In the genomic region with DNA sequence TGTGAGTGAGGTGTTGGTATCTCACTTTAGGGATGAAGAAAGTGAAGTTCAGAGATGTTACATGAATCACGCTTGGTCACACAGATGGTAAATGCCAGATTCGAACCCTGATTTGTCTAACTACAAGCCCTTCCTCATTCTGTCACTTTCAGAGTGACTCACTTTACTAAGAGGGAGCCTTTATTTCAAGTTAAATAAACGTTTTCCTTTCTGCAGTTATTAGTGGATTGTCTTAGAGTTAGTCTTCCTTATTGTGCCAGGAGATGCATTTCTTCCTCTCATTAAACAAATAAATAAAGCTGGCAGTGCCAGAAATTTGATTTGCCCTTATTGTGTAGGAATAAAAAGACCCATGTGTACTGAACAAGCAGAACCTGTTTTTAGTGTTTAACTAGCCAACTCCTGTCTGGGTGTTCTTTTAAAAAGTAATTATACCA, we compare ENCODE assay signal across 9 cellular contexts.
DNase-seq lines count a peak whose midpoint lies in the region; ATAC-seq, FAIRE-seq and TF ChIP-seq lines count a peak whose summit lies in the region.
"Had no signal": no experiment of that assay in that cellular context is flagged by ENCODE, and none has a peak within 500 bp of the region (broad histone marks: within the 10 kb centered on the region; RNA-seq: fewer than 3 reads in every experiment).

No MANE protein-coding gene starts in this region.

- H3K4me1 Mint-ChIP-seq in activated CD8-positive, alpha-beta T cell treated with anti-CD3 and anti-CD28 coated beads for 36 hours (ENCODE audit: low read depth): peaks cover 76% of the 10 kb centered on the region
- H3K4me1 Mint-ChIP-seq in activated CD8-positive, alpha-beta T cell treated with anti-CD3 and anti-CD28 coated beads, Interleukin-2, amount 10 ng/mL, durations not matched to agents 7 days and 5 days (ENCODE audit: low read depth): peaks cover 72% of the 10 kb centered on the region
- H3K4me1 Mint-ChIP-seq in central memory CD8-positive, alpha-beta T cell: peaks cover 61% of the 10 kb centered on the region
- peaks cover 80% of the 10 kb centered on the region for H3K4me1 Mint-ChIP-seq in stimulated activated naive CD8-positive, alpha-beta T cell treated with anti-CD3 and anti-CD28 coated beads, Interleukin-15, Interleukin-2, amounts not matched to agents 100 ng/mL and 50 ng/mL, for 24 hours (ENCODE audit: low read depth)

- H3K36me3 Mint-ChIP-seq in activated CD8-positive, alpha-beta T cell treated with anti-CD3 and anti-CD28 coated beads for 36 hours (ENCODE audit: low read depth): peaks cover 7% of the 10 kb centered on the region
- H3K36me3 Mint-ChIP-seq in activated CD8-positive, alpha-beta T cell treated with anti-CD3 and anti-CD28 coated beads, Interleukin-2, amount 10 ng/mL, durations not matched to agents 7 days and 5 days (ENCODE audit: low read depth): peaks cover 24% of the 10 kb centered on the region
- H3K36me3 Mint-ChIP-seq in central memory CD8-positive, alpha-beta T cell (ENCODE audit: insufficient read depth): peaks cover 7% of the 10 kb centered on the region
- H3K36me3 Mint-ChIP-seq in stimulated activated naive CD8-positive, alpha-beta T cell treated with anti-CD3 and anti-CD28 coated beads, Interleukin-15, Interleukin-2, amounts not matched to agents 100 ng/mL and 50 ng/mL, for 24 hours (ENCODE audit: low read depth): peaks cover 28% of the 10 kb centered on the region

- CTCF ChIA-PET in activated CD8-positive, alpha-beta T cell treated with anti-CD3 and anti-CD28 coated beads for 36 hours (lab: Charles Lee): interaction anchor here (0.7 to 3.4 kb wide), 13 partner anchors 9 to 75 kb away, joined by 3 to 24 read pairs (median 5); no protein-coding TSS in a partner anchor
- CTCF ChIA-PET in activated CD8-positive, alpha-beta T cell treated with anti-CD3 and anti-CD28 coated beads, Interleukin-2, amount 10 ng/mL, durations not matched to agents 7 days and 5 days (lab: Charles Lee): interaction anchor here (0.8 to 7.0 kb wide), 16 partner anchors 12 to 247 kb away, joined by 3 to 79 read pairs (median 6); no protein-coding TSS in a partner anchor

- H3K27me3 Mint-ChIP-seq in activated CD8-positive, alpha-beta T cell treated with anti-CD3 and anti-CD28 coated beads for 36 hours: no peaks in the 10 kb centered on the region
- no peaks in the 10 kb centered on the region for H3K27me3 Mint-ChIP-seq in activated CD8-positive, alpha-beta T cell treated with anti-CD3 and anti-CD28 coated beads, Interleukin-2, amount 10 ng/mL, durations not matched to agents 7 days and 5 days (ENCODE audit: low read depth)
- H3K27me3 Mint-ChIP-seq in central memory CD8-positive, alpha-beta T cell: no peaks in the 10 kb centered on the region
- H3K27me3 Mint-ChIP-seq in stimulated activated naive CD8-positive, alpha-beta T cell treated with anti-CD3 and anti-CD28 coated beads, Interleukin-15, Interleukin-2, amounts not matched to agents 100 ng/mL and 50 ng/mL, for 24 hours: no peaks in the 10 kb centered on the region
- H3K27me3 Mint-ChIP-seq: CD4-positive, CD25-positive, alpha-beta regulatory T cell had no signal

- peak; percentile 55 for DNase-seq in activated CD8-positive, alpha-beta T cell treated with anti-CD3 and anti-CD28 coated beads for 36 hours
- no peak for DNase-seq in activated CD8-positive, alpha-beta T cell treated with anti-CD3 and anti-CD28 coated beads, Interleukin-2, amount 10 ng/mL, durations not matched to agents 7 days and 5 days
- DNase-seq in NCI-H1048 (lab: John Stamatoyannopoulos, UW): peak; percentile 59
- DNase-seq in central memory CD8-positive, alpha-beta T cell (ENCODE audit: low spot score in 2 of 2): no peak
- no peak for DNase-seq in AG08396 (ENCODE audit: low spot score)
- DNase-seq in D721Med (ENCODE audit: insufficient read length, low spot score): no peak

- peak overlapping the region; percentile 61 for H3K4me3 Mint-ChIP-seq in activated CD8-positive, alpha-beta T cell treated with anti-CD3 and anti-CD28 coated beads for 36 hours
- no peak overlapping the region for H3K4me3 Mint-ChIP-seq in activated CD8-positive, alpha-beta T cell treated with anti-CD3 and anti-CD28 coated beads, Interleukin-2, amount 10 ng/mL, durations not matched to agents 7 days and 5 days
- no peak overlapping the region for H3K4me3 Mint-ChIP-seq in central memory CD8-positive, alpha-beta T cell
- H3K4me3 Mint-ChIP-seq in stimulated activated naive CD8-positive, alpha-beta T cell treated with anti-CD3 and anti-CD28 coated beads, Interleukin-15, Interleukin-2, amounts not matched to agents 100 ng/mL and 50 ng/mL, for 24 hours: peak overlapping the region; percentile 47
- H3K4me3 Mint-ChIP-seq: CD4-positive, CD25-positive, alpha-beta regulatory T cell had no signal

- no peak for TF ChIP-seq CTCF in activated CD8-positive, alpha-beta T cell treated with anti-CD3 and anti-CD28 coated beads for 36 hours (IDR thresholded peaks at IDR 0.05)
- TF ChIP-seq CTCF in D721Med (IDR thresholded peaks at IDR 0.05; ENCODE audit: insufficient read depth, missing control alignments): no peak

- intact Hi-C loops in activated CD8-positive, alpha-beta T cell treated with anti-CD3 and anti-CD28 coated beads for 36 hours (cut with micrococcal nuclease): loop anchor here (5.0 kb wide), 1 partner anchor 149 kb away; no protein-coding TSS in a partner anchor

- peak overlapping the region; percentile 74 for H3K27ac Mint-ChIP-seq in activated CD8-positive, alpha-beta T cell treated with anti-CD3 and anti-CD28 coated beads for 36 hours
- no peak overlapping the region for H3K27ac Mint-ChIP-seq in activated CD8-positive, alpha-beta T cell treated with anti-CD3 and anti-CD28 coated beads, Interleukin-2, amount 10 ng/mL, durations not matched to agents 7 days and 5 days
- peak overlapping the region; percentile 68 for H3K27ac Mint-ChIP-seq in central memory CD8-positive, alpha-beta T cell (ENCODE audit: low read depth)
- peak overlapping the region; percentile 56 for H3K27ac Mint-ChIP-seq in stimulated activated naive CD8-positive, alpha-beta T cell treated with anti-CD3 and anti-CD28 coated beads, Interleukin-15, Interleukin-2, amounts not matched to agents 100 ng/mL and 50 ng/mL, for 24 hours

- POLR2A ChIA-PET in activated CD8-positive, alpha-beta T cell treated with anti-CD3 and anti-CD28 coated beads for 36 hours (lab: Charles Lee): interaction anchor here (0.6 to 3.6 kb wide), 11 partner anchors 12 to 149 kb away, joined by 3 to 16 read pairs (median 3); no protein-coding TSS in a partner anchor
- POLR2A ChIA-PET in activated CD8-positive, alpha-beta T cell treated with anti-CD3 and anti-CD28 coated beads, Interleukin-2, amount 10 ng/mL, durations not matched to agents 7 days and 5 days (lab: Charles Lee): interaction anchor here (1.2 to 2.1 kb wide), 3 partner anchors 12 to 39 kb away, joined by 4 to 20 read pairs (median 7); no protein-coding TSS in a partner anchor

- FAIRE-seq in D721Med (lab: Jason Lieb, UNC): no peak

- ATAC-seq in activated CD8-positive, alpha-beta T cell treated with anti-CD3 and anti-CD28 coated beads for 36 hours: peak; percentile 79
- no peak for ATAC-seq in activated CD8-positive, alpha-beta T cell treated with anti-CD3 and anti-CD28 coated beads, Interleukin-2, amount 10 ng/mL, durations not matched to agents 7 days and 5 days
- ATAC-seq in central memory CD8-positive, alpha-beta T cell (replicated peaks; ENCODE audit: extremely low read depth, poor library complexity, severe bottlenecking): no peak
- ATAC-seq in HG02884 (IDR thresholded peaks at IDR 0.05; ENCODE audit: unreplicated experiment): no peak

- H3K9me3 Mint-ChIP-seq in activated CD8-positive, alpha-beta T cell treated with anti-CD3 and anti-CD28 coated beads for 36 hours: no peaks in the 10 kb centered on the region
- H3K9me3 Mint-ChIP-seq in activated CD8-positive, alpha-beta T cell treated with anti-CD3 and anti-CD28 coated beads, Interleukin-2, amount 10 ng/mL, durations not matched to agents 7 days and 5 days (ENCODE audit: insufficient read depth): no peaks in the 10 kb centered on the region
- H3K9me3 Mint-ChIP-seq in central memory CD8-positive, alpha-beta T cell: no peaks in the 10 kb centered on the region
- no peaks in the 10 kb centered on the region for H3K9me3 Mint-ChIP-seq in stimulated activated naive CD8-positive, alpha-beta T cell treated with anti-CD3 and anti-CD28 coated beads, Interleukin-15, Interleukin-2, amounts not matched to agents 100 ng/mL and 50 ng/mL, for 24 hours

Comparison
In these comparisons a context has a peak if more than half of its experiments do, and no peak if none do; other contexts are left out.
1. DNase-seq: peak in activated CD8-positive, alpha-beta T cell treated with anti-CD3 and anti-CD28 coated beads for 36 hours (single experiment) and NCI-H1048 (single experiment); none in activated CD8-positive, alpha-beta T cell treated with anti-CD3 and anti-CD28 coated beads, Interleukin-2, amount 10 ng/mL, durations not matched to agents 7 days and 5 days (single experiment), central memory CD8-positive, alpha-beta T cell (0 of 2), AG08396 (single experiment) and D721Med (single experiment).
2. H3K4me3 Mint-ChIP-seq: peak in activated CD8-positive, alpha-beta T cell treated with anti-CD3 and anti-CD28 coated beads for 36 hours (single experiment) and stimulated activated naive CD8-positive, alpha-beta T cell treated with anti-CD3 and anti-CD28 coated beads, Interleukin-15, Interleukin-2, amounts not matched to agents 100 ng/mL and 50 ng/mL, for 24 hours (single experiment); none in activated CD8-positive, alpha-beta T cell treated with anti-CD3 and anti-CD28 coated beads, Interleukin-2, amount 10 ng/mL, durations not matched to agents 7 days and 5 days (single experiment) and central memory CD8-positive, alpha-beta T cell (single experiment).